Comparison of ENCODE assay signal across 17 cellular contexts in the genomic region with DNA sequence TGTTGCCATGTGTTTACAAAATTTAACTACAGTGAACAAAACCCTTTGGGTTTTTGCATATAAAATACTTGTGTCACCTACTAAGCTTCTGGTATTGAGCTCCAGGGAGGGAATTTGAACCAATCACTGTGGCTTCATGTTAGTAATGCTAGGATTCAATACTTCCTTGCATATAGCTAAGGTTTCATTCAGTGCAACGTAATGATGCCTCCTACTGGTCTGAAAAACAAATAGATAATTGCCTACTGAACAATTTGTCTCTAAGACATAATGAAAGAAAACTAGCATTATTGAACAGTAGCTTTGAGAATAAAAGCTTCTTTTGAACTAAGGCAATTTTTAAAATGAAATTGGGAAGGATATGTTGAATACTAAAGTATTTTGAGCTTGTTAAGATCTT.
DNase-seq lines count a peak whose midpoint lies in the region; ATAC-seq lines count a peak whose summit lies in the region.
"Had no signal": no experiment of that assay in that cellular context is flagged by ENCODE, and none has a peak within 500 bp of the region (broad histone marks: within the 10 kb centered on the region; RNA-seq: fewer than 3 reads in every experiment).

No MANE protein-coding gene starts in this region.

- ATAC-seq in left lobe of liver = peak; percentile 94
- ATAC-seq in GM19397 (IDR thresholded peaks at IDR 0.05; ENCODE audit: unreplicated experiment) = no peak
- ATAC-seq: activated T-helper 17 cell treated with anti-CD3 and anti-CD28 coated beads, Interleukin-2, amount 50 U/mL, for 72 hours had no signal

- DNase-seq in DMS153 (lab: John Stamatoyannopoulos, UW) = peak; percentile 21
- DNase-seq in HuH-7 (ENCODE audit: low spot score) = peak; percentile 3
- DNase-seq in SK-N-DZ (ENCODE audit: low spot score) = peak; percentile 22
- no peak for DNase-seq in left lobe of liver (ENCODE audit: low spot score)
- no peak for DNase-seq in substantia nigra (lab: John Stamatoyannopoulos, UW)
- DNase-seq in T-helper 2 cell = no peak
- DNase-seq in islet precursor cell = no peak
- DNase-seq: activated CD4-positive, alpha-beta T cell treated with anti-CD3 and anti-CD28 coated beads for 48 hours; HCEC 1CT; hippocampal formation; IMR-90; stimulated activated CD4-positive, alpha-beta T cell treated with anti-CD3 and anti-CD28 coated beads, Interleukin-2, amount 100 ng/mL, for 48 hours; stomach had no signal

- no peak overlapping the region for H3K27ac ChIP-seq in substantia nigra (ENCODE audit: low read depth, low read length, poor library complexity, severe bottlenecking)
- H3K27ac ChIP-seq: prostate gland, SJSA1, stomach had no signal

Comparison
In these comparisons a context has a peak if more than half of its experiments do, and no peak if none do; other contexts are left out.
1. DNase-seq: peak in DMS153 (single experiment), HuH-7 (single experiment) and SK-N-DZ (single experiment); none in left lobe of liver (single experiment), substantia nigra (0 of 49), T-helper 2 cell (0 of 5) and islet precursor cell (single experiment).